ENCODE assay signal across 8 cellular contexts in the genomic region with DNA sequence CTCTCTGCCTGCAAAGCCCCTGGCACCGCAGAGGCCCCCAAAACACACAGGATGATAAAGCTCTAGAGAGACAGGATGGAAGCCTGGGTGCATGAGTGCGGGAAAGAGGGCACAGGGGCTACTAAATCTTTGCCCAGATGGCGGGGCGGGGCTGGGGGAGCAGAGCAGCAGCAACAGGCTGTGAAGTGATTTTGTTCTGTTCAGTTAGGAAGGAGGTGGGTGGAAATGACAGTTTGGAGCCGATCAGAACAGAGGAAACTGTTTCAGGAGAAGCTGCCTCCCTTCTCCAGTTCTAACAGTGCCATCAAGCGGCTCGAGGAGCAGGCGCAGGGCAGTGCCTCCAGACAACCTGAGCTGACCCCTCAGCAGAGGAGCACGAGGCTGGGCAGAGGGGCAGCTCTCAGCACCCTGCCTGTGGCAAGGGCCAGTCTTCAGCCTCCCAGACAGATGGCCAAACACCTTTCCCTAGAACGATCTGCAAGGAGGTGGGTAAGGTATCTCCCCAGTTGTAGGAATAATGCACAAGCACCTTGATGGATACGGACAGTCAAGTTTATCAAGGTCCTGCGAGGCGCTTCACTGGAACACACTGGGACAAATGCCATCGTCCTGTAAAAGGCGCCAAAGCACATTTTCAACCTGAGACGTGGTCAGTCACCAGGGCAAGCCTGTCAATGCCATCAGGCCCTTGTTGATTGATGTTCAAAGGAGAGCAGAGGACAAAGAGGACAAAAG. TPM values are rescaled to one million over a fixed set of nuclear protein-coding genes. Genes with fewer than 3 reads are reported as not detected.
DNase-seq lines count a peak whose midpoint lies in the region; ATAC-seq and TF ChIP-seq lines count a peak whose summit lies in the region.

No MANE protein-coding gene starts in this region.

- no peaks in the 10 kb centered on the region for H3K36me3 Mint-ChIP-seq in activated CD4-positive, alpha-beta memory T cell treated with anti-CD3 and anti-CD28 coated beads for 36 hours

- no peaks in the 10 kb centered on the region for H3K36me3 ChIP-seq in BE2C
- no peaks in the 10 kb centered on the region for H3K36me3 ChIP-seq in ectodermal cell (ENCODE audit: control insufficient read depth, insufficient read depth, low read length)
- no peaks in the 10 kb centered on the region for H3K36me3 ChIP-seq in mesenchymal stem cell (ENCODE audit: control insufficient read depth in 1 of 2, insufficient read depth in 2 of 2, low read depth in 1 of 2, low read length in 2 of 2)

- H4K8ac ChIP-seq in mesenchymal stem cell (ENCODE audit: low read length), result peak overlapping the region; percentile 88

- H3K4me1 ChIP-seq in BE2C, result peaks cover 9% of the 10 kb centered on the region
- H3K4me1 ChIP-seq in ectodermal cell (ENCODE audit: control insufficient read depth, insufficient read depth, low read length), result peaks cover 10% of the 10 kb centered on the region
- peaks cover 15% of the 10 kb centered on the region for H3K4me1 ChIP-seq in mesenchymal stem cell (ENCODE audit: control insufficient read depth, insufficient read depth, low read depth, low read length)

- H3K4me2 ChIP-seq in mesenchymal stem cell (ENCODE audit: low read length, poor library complexity, severe bottlenecking), result peak overlapping the region; percentile 61

- peak overlapping the region; percentile 96 for H2BK120ac ChIP-seq in mesenchymal stem cell (ENCODE audit: low read depth, low read length)

- CTCF ChIA-PET in activated CD4-positive, alpha-beta memory T cell treated with anti-CD3 and anti-CD28 coated beads for 36 hours (lab: Charles Lee), result interaction anchor here (0.6 to 4.2 kb wide), 44 partner anchors 9 to 773 kb away, joined by 3 to 44 read pairs (median 4); a partner anchor contains a TSS

- peak overlapping the region; percentile 80 for H3K27ac Mint-ChIP-seq in activated CD4-positive, alpha-beta memory T cell treated with anti-CD3 and anti-CD28 coated beads for 36 hours

- H3K14ac ChIP-seq in mesenchymal stem cell (ENCODE audit: low read length in 2 of 2), result peak overlapping the region in 1 of 2 experiments; percentile 80

- peak overlapping the region; percentile 85 to 90 for H3K4ac ChIP-seq in mesenchymal stem cell (ENCODE audit: low read depth in 1 of 2, low read length in 2 of 2)

- H2AFZ ChIP-seq in mesenchymal stem cell (ENCODE audit: low read depth, low read length), result no peak overlapping the region

- H3K4me1 Mint-ChIP-seq in activated CD4-positive, alpha-beta memory T cell treated with anti-CD3 and anti-CD28 coated beads for 36 hours (ENCODE audit: low read depth), result peaks cover 21% of the 10 kb centered on the region

- peak; percentile 96 for TF ChIP-seq CTCF in BE2C (IDR thresholded peaks at IDR 0.05; ENCODE audit: low read depth, low read length)

- ATAC-seq in GM19351 (IDR thresholded peaks at IDR 0.05; ENCODE audit: unreplicated experiment), result peak; percentile 58
- peak; percentile 55 for ATAC-seq in HG03565 (IDR thresholded peaks at IDR 0.05; ENCODE audit: unreplicated experiment)

- H3K27me3 ChIP-seq in BE2C (no peaks in the 10 kb centered on the region), ectodermal cell (ENCODE audit: control insufficient read depth, insufficient read depth, low read length, poor library complexity, severe bottlenecking) (no peaks in the 10 kb centered on the region), mesenchymal stem cell (ENCODE audit: control insufficient read depth in 1 of 2, insufficient read depth in 1 of 2, low read length in 2 of 2) (no peaks in the 10 kb centered on the region)

- H3K4me3 Mint-ChIP-seq in activated CD4-positive, alpha-beta memory T cell treated with anti-CD3 and anti-CD28 coated beads for 36 hours, result peak overlapping the region; percentile 63

- H3K23ac ChIP-seq in mesenchymal stem cell (ENCODE audit: low read length in 2 of 2), result no peak overlapping the region

- H2BK15ac ChIP-seq in mesenchymal stem cell (ENCODE audit: low read depth, poor library complexity, severe bottlenecking), result peak overlapping the region; percentile 53

- no peaks in the 10 kb centered on the region for H3K9me3 Mint-ChIP-seq in activated CD4-positive, alpha-beta memory T cell treated with anti-CD3 and anti-CD28 coated beads for 36 hours

- WGBS in ectodermal cell, 2 experiments, result 27 to 33% methylated on average over 16 of the region's 16 CpGs
- WGBS in mesenchymal stem cell, result 33% methylated on average over 16 of the region's 16 CpGs

- peak; percentile 84 for DNase-seq in BE2C
- DNase-seq in NCI-H748 treated with DMSO at 0.1 percent for 48 hours (lab: John Stamatoyannopoulos, UW), result peak; percentile 62
- peak; percentile 85 for DNase-seq in activated CD4-positive, alpha-beta memory T cell treated with anti-CD3 and anti-CD28 coated beads for 36 hours
- peak; percentile 96 for DNase-seq in mesenchymal stem cell
- peak; percentile 44 to 54 for DNase-seq in stimulated activated CD8-positive, alpha-beta memory T cell treated with anti-CD3 and anti-CD28 coated beads, Interleukin-15, amount 100 ng/mL, for 4 hours (ENCODE audit: low read depth in 2 of 2)

- no peaks in the 10 kb centered on the region for H3K27me3 Mint-ChIP-seq in activated CD4-positive, alpha-beta memory T cell treated with anti-CD3 and anti-CD28 coated beads for 36 hours

- no peaks in the 10 kb centered on the region for H3K79me1 ChIP-seq in mesenchymal stem cell (replicated peaks; ENCODE audit: low read length, poor library complexity, severe bottlenecking)

- peak overlapping the region; percentile 1 for H2AK5ac ChIP-seq in mesenchymal stem cell (ENCODE audit: low read length, severe bottlenecking)

- intact Hi-C loops in activated CD4-positive, alpha-beta memory T cell treated with anti-CD3 and anti-CD28 coated beads for 36 hours (cut with micrococcal nuclease), result loop anchor here (1.0 to 10.0 kb wide), 5 partner anchors 238 to 759 kb away; no protein-coding TSS in a partner anchor

- peak overlapping the region; percentile 92 for H2BK5ac ChIP-seq in mesenchymal stem cell (ENCODE audit: low read depth, low read length, poor library complexity, severe bottlenecking)

- H3K9ac ChIP-seq in mesenchymal stem cell (ENCODE audit: low read length), result peak overlapping the region; percentile 83

- H2BK12ac ChIP-seq in mesenchymal stem cell (ENCODE audit: low read length in 2 of 2), result peak overlapping the region; percentile 62 to 93

- peak overlapping the region; percentile 89 to 90 for H3K18ac ChIP-seq in mesenchymal stem cell (ENCODE audit: low read depth in 1 of 2, low read length in 2 of 2)

- POLR2A ChIA-PET in activated CD4-positive, alpha-beta memory T cell treated with anti-CD3 and anti-CD28 coated beads for 36 hours (lab: Charles Lee), result interaction anchor here (0.6 to 1.6 kb wide), 13 partner anchors 44 to 596 kb away, joined by 3 to 6 read pairs (median 3); no protein-coding TSS in a partner anchor

- H3K27ac ChIP-seq in ectodermal cell (ENCODE audit: insufficient read depth, low read depth, low read length, poor library complexity, severe bottlenecking) (peak overlapping the region; percentile 73), mesenchymal stem cell (ENCODE audit: low read length, poor library complexity, severe bottlenecking) (peak overlapping the region; percentile 97)

- H3K9me3 ChIP-seq in BE2C (no peaks in the 10 kb centered on the region), ectodermal cell (ENCODE audit: control insufficient read depth, low read length) (no peaks in the 10 kb centered on the region), mesenchymal stem cell (ENCODE audit: control insufficient read depth, low read length) (no peaks in the 10 kb centered on the region)

- peak overlapping the region; percentile 96 for H4K91ac ChIP-seq in mesenchymal stem cell (ENCODE audit: low read length)

- H3K4me3 ChIP-seq in BE2C (ENCODE audit: low read depth, low read length), result peak overlapping the region; percentile 19; the same call in 1 of the 2 replicates
- no peak overlapping the region for H3K4me3 ChIP-seq in ectodermal cell (ENCODE audit: insufficient read depth, low read depth, low read length)
- H3K4me3 ChIP-seq in mesenchymal stem cell (ENCODE audit: insufficient read depth in 1 of 2, low read depth in 1 of 2, low read length in 2 of 2), result peak overlapping the region in 1 of 2 experiments; percentile 63

RNA-seq across cellular contexts. Expression of a gene that starts 44.9 kb away (rescaled TPM):
- polyA plus RNA-seq in BE2C (2012; ENCODE audit: insufficient read depth, insufficient read length, low read depth), result 206 TPM
- 100 to 1,000 TPM; 127 to 142 TPM for total RNA-seq in activated CD4-positive, alpha-beta memory T cell treated with anti-CD3 and anti-CD28 coated beads for 36 hours
- polyA plus RNA-seq in ectodermal cell (2013, experiment 1 of 4), result 177 TPM
- polyA plus RNA-seq in ectodermal cell (2013, experiment 2 of 4), result 189 TPM
- 170 TPM for polyA plus RNA-seq in ectodermal cell (2013, experiment 3 of 4)
- 183 TPM for polyA plus RNA-seq in ectodermal cell (2013, experiment 4 of 4)
- polyA plus RNA-seq in mesenchymal stem cell (2013, experiment 1 of 2), result 99.5 TPM
- polyA plus RNA-seq in mesenchymal stem cell (2013, experiment 2 of 2), result 104 TPM
